ENCODE assay signal across 17 cellular contexts in genomic region chr12:4201333-4202105, GRCh38.
"Had no signal": no experiment of that assay in that cellular context is flagged by ENCODE, and none has a peak within 500 bp of the region (broad histone marks: within the 10 kb centered on the region; RNA-seq: fewer than 3 reads in every experiment).

No MANE protein-coding gene starts in this region.

- H3K36me3 Mint-ChIP-seq: activated CD4-positive, alpha-beta memory T cell treated with anti-CD3 and anti-CD28 coated beads for 36 hours; activated naive CD8-positive, alpha-beta T cell had no signal

- H3K27me3 Mint-ChIP-seq: activated CD4-positive, alpha-beta memory T cell treated with anti-CD3 and anti-CD28 coated beads for 36 hours had no signal

- H3K9me3 Mint-ChIP-seq: activated CD4-positive, alpha-beta memory T cell treated with anti-CD3 and anti-CD28 coated beads for 36 hours; nephron; T-helper 2 cell treated with Interferon-gamma antibody and Interleukin-4, amounts not matched to agents 5 μg/mL and 100 μg/mL, for 36 hours had no signal

- H3K9me3 ChIP-seq: breast epithelium, esophagus squamous epithelium, pancreas, transverse colon had no signal

- H3K4me1 ChIP-seq: breast epithelium, esophagus squamous epithelium, pancreas, transverse colon had no signal

- H3K4me1 Mint-ChIP-seq: nephron had no signal

- H3K27ac Mint-ChIP-seq: activated CD4-positive, alpha-beta memory T cell treated with anti-CD3 and anti-CD28 coated beads for 36 hours; activated naive CD8-positive, alpha-beta T cell; nephron; T-helper 2 cell treated with Interferon-gamma antibody and Interleukin-4, amounts not matched to agents 5 μg/mL and 100 μg/mL, for 36 hours had no signal

- H3K4me3 ChIP-seq: breast epithelium, esophagus squamous epithelium, lung, pancreas, transverse colon had no signal

- ATAC-seq: left cardiac atrium, pancreas had no signal

- H3K27ac ChIP-seq: breast epithelium, esophagus squamous epithelium, pancreas, transverse colon had no signal

- H3K27me3 ChIP-seq: pancreas, transverse colon had no signal

- H3K36me3 ChIP-seq: breast epithelium, esophagus squamous epithelium, pancreas, transverse colon had no signal

- H3K4me3 Mint-ChIP-seq: activated CD4-positive, alpha-beta memory T cell treated with anti-CD3 and anti-CD28 coated beads for 36 hours; activated naive CD8-positive, alpha-beta T cell; nephron; T-helper 2 cell treated with Interferon-gamma antibody and Interleukin-4, amounts not matched to agents 5 μg/mL and 100 μg/mL, for 36 hours had no signal

- DNase-seq: activated CD4-positive, alpha-beta memory T cell treated with anti-CD3 and anti-CD28 coated beads for 36 hours; activated CD4-positive, CD25-positive, alpha-beta regulatory T cell treated with anti-CD3 and anti-CD28 coated beads, Interleukin-2, amount 50 U/mL, for 72 hours; activated gamma-delta T cell; activated T-cell treated with anti-CD3 and anti-CD28 coated beads, Interleukin-2, amount 50 U/mL, for 48 hours; anterior cingulate cortex; esophagus squamous epithelium; foreskin fibroblast; glutamatergic neuron; left cardiac atrium; pancreas; substantia nigra; transverse colon had no signal
